Comparison of ENCODE assay signal across 17 cellular contexts in the genomic region with DNA sequence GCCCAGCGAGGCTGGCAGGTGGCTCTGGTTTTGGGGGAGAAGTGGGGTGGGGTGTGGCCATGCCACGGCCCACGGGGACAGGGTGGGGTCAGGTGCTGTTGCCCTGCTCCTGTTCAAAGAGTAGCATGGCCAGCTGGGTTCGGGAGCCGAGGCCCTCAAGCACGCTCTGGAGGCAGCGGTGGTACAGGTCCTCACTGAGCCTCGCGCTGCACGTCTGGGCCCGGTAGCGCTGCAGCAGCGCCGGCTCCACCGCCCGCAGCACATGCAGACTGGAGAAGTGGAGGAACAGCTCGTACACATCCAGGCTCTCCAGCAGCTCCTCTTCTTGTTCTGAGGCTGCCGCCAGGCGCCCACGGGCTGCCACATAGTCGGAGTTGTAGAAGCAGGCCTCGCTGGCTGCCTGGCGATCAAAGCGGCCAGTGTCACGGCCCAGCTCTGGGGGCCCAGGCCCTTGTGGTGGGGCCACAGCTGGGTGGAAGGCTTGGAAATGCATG. TPM values are rescaled to one million over a fixed set of nuclear protein-coding genes. Genes with fewer than 3 reads are reported as not detected.
DNase-seq lines count a peak whose midpoint lies in the region; ATAC-seq, FAIRE-seq and TF ChIP-seq lines count a peak whose summit lies in the region.
"Had no signal": no experiment of that assay in that cellular context is flagged by ENCODE, and none has a peak within 500 bp of the region (broad histone marks: within the 10 kb centered on the region; RNA-seq: fewer than 3 reads in every experiment).

No MANE protein-coding gene starts in this region.

- H3K4me3 ChIP-seq in NT2/D1 (ENCODE audit: insufficient read length, low read depth): no peak overlapping the region
- no peak overlapping the region for H3K4me3 ChIP-seq in K562
- H3K4me3 ChIP-seq in neuronal stem cell (ENCODE audit: low read length in 2 of 2): no peak overlapping the region
- H3K4me3 ChIP-seq: GM23338 had no signal

- no peak for TF ChIP-seq EP300 in K562 (IDR thresholded peaks at IDR 0.05; ENCODE audit: low read length)

- peaks cover 18% of the 10 kb centered on the region; the same call in 1 of the 2 replicates for H4K20me1 ChIP-seq in K562 (replicated peaks; ENCODE audit: control insufficient read depth, insufficient read depth, low read length)

- TF ChIP-seq RAD21 in K562 (CRISPR knock-in tag; conservative IDR thresholded peaks at IDR 0.05 in 1 of 2, IDR thresholded peaks at IDR 0.05 in 1 of 2): no peak

- CTCF ChIA-PET in K562 (lab: Yijun Ruan, JAX; ENCODE audit: low intra/inter-chr PET ratio): no interaction called here

- H3K9me1 ChIP-seq in K562 (ENCODE audit: control insufficient read depth, insufficient read depth, low read length): no peaks in the 10 kb centered on the region

- peaks cover 2% of the 10 kb centered on the region for H3K79me1 ChIP-seq in neuronal stem cell (ENCODE audit: low read depth, low read length)

- in situ Hi-C loops in K562 (cut with MboI): no loop called here

- 96% methylated on average over 9 of the region's 25 CpGs for WGBS in K562 (ENCODE audit: insufficient coverage, low coverage, missing lambda C conversion rate)
- WGBS in neuronal stem cell (ENCODE audit: extremely low coverage in 2 of 2, insufficient read length in 2 of 2, insufficient replicate concordance in 1 of 2), 2 donors: no CpG with 5 or more reads among the region's 25 CpGs

- H3K4me1 ChIP-seq in NT2/D1 (ENCODE audit: insufficient read depth, insufficient read length) (peaks cover 36% of the 10 kb centered on the region), K562 (replicated peaks in 1 of 2; ENCODE audit: control insufficient read depth in 2 of 2, insufficient read depth in 2 of 2, low read length in 2 of 2) (peaks cover 0 to 69% of the 10 kb centered on the region in 2 experiments; a peak in 3 of 5 replicates), neuronal stem cell (ENCODE audit: control insufficient read depth in 2 of 2, insufficient read depth in 1 of 2, low read depth in 1 of 2, low read length in 2 of 2) (peaks cover 19 to 25% of the 10 kb centered on the region in 2 donors)

- intact Hi-C loops in K562 (cut with micrococcal nuclease): no loop called here

- no TSS peak for BruUV-seq in K562 (replicated peaks; lab: Mats Ljungman, UMichigan)

- TF ChIP-seq CTCF in K562 (IDR thresholded peaks at IDR 0.05 in 2 of 3, conservative IDR thresholded peaks at IDR 0.05 in 1 of 3; ENCODE audit: insufficient read depth in 2 of 3, low read depth in 1 of 3, low read length in 3 of 3): no peak

- H3K4ac ChIP-seq in neuronal stem cell (ENCODE audit: low read length): no peak overlapping the region

- FAIRE-seq in K562 (lab: Jason Lieb, UNC): no peak
- FAIRE-seq: GM12891 had no signal

- H3K14ac ChIP-seq in neuronal stem cell (ENCODE audit: low read length): peak overlapping the region; percentile 6

- no peak overlapping the region for H3K23ac ChIP-seq in neuronal stem cell (ENCODE audit: low read depth, low read length, poor library complexity)

- H3K4me2 ChIP-seq in K562 (ENCODE audit: insufficient read depth, low read length): no peak overlapping the region
- H3K4me2 ChIP-seq in neuronal stem cell (ENCODE audit: insufficient read depth, low read length, poor library complexity, severe bottlenecking): no peak overlapping the region

- peak overlapping the region; percentile 52 for H3K9ac ChIP-seq in NT2/D1 (ENCODE audit: insufficient read length, low read depth)
- H3K9ac ChIP-seq in K562 (ENCODE audit: insufficient read depth in 1 of 2, low read depth in 2 of 2, low read length in 2 of 2): no peak overlapping the region; a peak in 1 of 4 replicates
- no peak overlapping the region for H3K9ac ChIP-seq in neuronal stem cell (ENCODE audit: low read depth, low read length, poor library complexity)

- H2BK5ac ChIP-seq in neuronal stem cell (ENCODE audit: low read length): no peak overlapping the region

- peak overlapping the region; percentile 4 for H2BK15ac ChIP-seq in neuronal stem cell (ENCODE audit: low read length)

- POLR2A ChIA-PET in K562 (lab: Yijun Ruan, JAX): interaction anchor here (0.6 to 0.8 kb wide), 3 partner anchors 13 to 122 kb away, joined by 3 to 4 read pairs (median 3); no protein-coding TSS in a partner anchor

- H3K36me3 ChIP-seq in NT2/D1 (ENCODE audit: insufficient read depth, insufficient read length, low read length): peaks cover 29% of the 10 kb centered on the region
- H3K36me3 ChIP-seq in K562 (ENCODE audit: control insufficient read depth, insufficient read depth, low read length): peaks cover 39% of the 10 kb centered on the region; the same call in 2 of the 3 replicates
- H3K36me3 ChIP-seq in neuronal stem cell (replicated peaks in 1 of 2; ENCODE audit: control insufficient read depth in 2 of 2, insufficient read depth in 2 of 2, low read length in 2 of 2): peaks cover 13 to 32% of the 10 kb centered on the region in 2 donors

- H3K9me3 ChIP-seq in NT2/D1 (ENCODE audit: insufficient read depth, low read length): no peaks in the 10 kb centered on the region
- no peaks in the 10 kb centered on the region for H3K9me3 ChIP-seq in K562 (replicated peaks; ENCODE audit: control insufficient read depth, insufficient read depth, low read depth, low read length)
- H3K9me3 ChIP-seq in neuronal stem cell (replicated peaks in 1 of 2; ENCODE audit: control insufficient read depth in 2 of 2, insufficient read depth in 1 of 2, low read depth in 1 of 2, low read length in 2 of 2): no peaks in the 10 kb centered on the region

- H4K8ac ChIP-seq in neuronal stem cell (ENCODE audit: low read depth, low read length): no peak overlapping the region

- H3K27me3 ChIP-seq in NT2/D1 (ENCODE audit: insufficient read depth, insufficient read length): peaks cover 8% of the 10 kb centered on the region
- H3K27me3 ChIP-seq in K562 (ENCODE audit: control insufficient read depth in 2 of 2, insufficient read depth in 2 of 2, low read length in 2 of 2): no peaks in the 10 kb centered on the region
- H3K27me3 ChIP-seq in neuronal stem cell (ENCODE audit: control insufficient read depth in 3 of 3, insufficient read depth in 3 of 3, low read depth in 1 of 3, low read length in 3 of 3): peaks cover 0 to 11% (median 6%) of the 10 kb centered on the region in 3 experiments

- peak overlapping the region; percentile 41 for H3K18ac ChIP-seq in neuronal stem cell (ENCODE audit: low read length)

- no peak overlapping the region for H2AFZ ChIP-seq in K562 (ENCODE audit: low read depth, low read length)
- H2AFZ ChIP-seq in neuronal stem cell (ENCODE audit: low read length): no peak overlapping the region
- H2AFZ ChIP-seq: GM23338 had no signal

- no peak for DNase-seq in NT2/D1 (ENCODE audit: low read depth, low spot score)
- DNase-seq in K562 (ENCODE audit: extremely low read depth in 1 of 4, low spot score in 3 of 4): no peak
- DNase-seq in neuronal stem cell (ENCODE audit: low spot score): no peak
- no peak for DNase-seq in NCI-H446 treated with DMSO at 0.1 percent for 48 hours (lab: John Stamatoyannopoulos, UW)
- no peak for DNase-seq in HuH-7 (ENCODE audit: low spot score)
- no peak for DNase-seq in SIG-M5 (lab: John Stamatoyannopoulos, UW)
- DNase-seq: CD8-positive, alpha-beta memory T cell; DMS53; HCEC 1CT; NCI-H1417; NCI-H187; NCI-H2107; NCI-H510A treated with DMSO at 0.1 percent for 48 hours; NCI-H774 had no signal

- H4K91ac ChIP-seq in neuronal stem cell (ENCODE audit: low read depth, low read length, poor library complexity): no peak overlapping the region

- no peak for ATAC-seq in K562
- ATAC-seq: GM23338 had no signal

- H3K79me2 ChIP-seq in K562 (ENCODE audit: control insufficient read depth, insufficient read depth, low read length): peaks cover 17% of the 10 kb centered on the region

- H3K27ac ChIP-seq in K562 (ENCODE audit: extremely low read depth, low read depth, low read length): no peak overlapping the region
- H3K27ac ChIP-seq in neuronal stem cell (replicated peaks; ENCODE audit: low read length): no peak overlapping the region

- no peak for TF ChIP-seq POLR2A in K562 (conservative IDR thresholded peaks at IDR 0.05)

- no peak overlapping the region for H2AK5ac ChIP-seq in neuronal stem cell (ENCODE audit: low read depth, low read length)

- no peak overlapping the region for H2BK120ac ChIP-seq in neuronal stem cell (ENCODE audit: low read depth, low read length)

- peak overlapping the region; percentile 89 for H2BK12ac ChIP-seq in neuronal stem cell (ENCODE audit: low read length)

RNA-seq across cellular contexts. Expression of a gene that starts 4.3 kb away (rescaled TPM):
- 9.1 and 46.2 TPM in 2 replicates for total RNA-seq in K562 (2011; cell fraction: chromatin; rRNA removed; ENCODE audit: low replicate concordance)
- total RNA-seq in K562 (2011; cell fraction: nucleolus; rRNA removed): 74.1 and 96.4 TPM in 2 replicates
- total RNA-seq in K562 (2011; cell fraction: nucleoplasm; rRNA removed): 36.0 and 36.5 TPM in 2 replicates
- 57.2 and 67.6 TPM in 2 replicates for total RNA-seq in K562 (2014; rRNA removed)
- total RNA-seq in K562 (2014; rRNA removed; fragmentation: Illumina TruSeq; extraction: Trizol): 1.5 and 2.0 TPM in 2 replicates
- total RNA-seq in K562 (2015; rRNA removed; fragmentation: Illumina TruSeq; extraction: Trizol): 7.9 and 9.0 TPM in 2 replicates
- 40.1 and 41.1 TPM in 2 replicates for total RNA-seq in K562 (2021)
- polyA plus RNA-seq in K562 (2011; rRNA removed): 9.9 and 14.8 TPM in 2 replicates
- 22.8 and 80.8 TPM in 2 replicates for polyA plus RNA-seq in K562 (2011; cell fraction: cytosol; rRNA removed)
- polyA plus RNA-seq in K562 (2011; cell fraction: nucleus; rRNA removed): 25.6 and 44.2 TPM in 2 replicates
- polyA plus RNA-seq in K562 (2012): 22.4 and 47.7 TPM in 2 replicates
- 2.6 and 11.5 TPM in 2 replicates for polyA plus RNA-seq in K562 (2014; fragmentation: Illumina TruSeq; extraction: Trizol)
- under 1 TPM; 0.15 to 0.35 TPM for polyA plus RNA-seq in K562 (2014; fragmentation: Nextera tagmentation; extraction: Ambion mirVana)
- polyA plus RNA-seq in K562 (2014; rRNA removed): 31.8 and 32.1 TPM in 2 replicates
- 3.4 and 5.3 TPM in 2 replicates for polyA minus RNA-seq in K562 (2011; rRNA and poly(A)+ RNA removed)
- 25.0 and 30.2 TPM in 2 replicates for polyA minus RNA-seq in K562 (2011; cell fraction: cytosol; rRNA and poly(A)+ RNA removed)
- polyA minus RNA-seq in K562 (2011; cell fraction: nucleus; rRNA and poly(A)+ RNA removed): 24.2 and 27.0 TPM in 2 replicates
- polyA plus RNA-seq in neuronal stem cell (2013, experiment 1 of 2): 12.6 TPM
- polyA plus RNA-seq in neuronal stem cell (2013, experiment 2 of 2): 12.8 TPM

RNA-seq across cellular contexts. Expression of a gene that starts 4.5 kb away (rescaled TPM):
- 1.3 and 5.0 TPM in 2 replicates for total RNA-seq in K562 (2011; cell fraction: chromatin; rRNA removed; ENCODE audit: low replicate concordance)
- total RNA-seq in K562 (2011; cell fraction: nucleolus; rRNA removed): 4.3 and 6.5 TPM in 2 replicates
- 3.1 and 3.4 TPM in 2 replicates for total RNA-seq in K562 (2011; cell fraction: nucleoplasm; rRNA removed)
- total RNA-seq in K562 (2014; rRNA removed) (1.1 and 2.5 TPM in 2 replicates), K562 (2014; rRNA removed; fragmentation: Illumina TruSeq; extraction: Trizol) (0.38 and 0.47 TPM in 2 replicates), K562 (2015; rRNA removed; fragmentation: Illumina TruSeq; extraction: Trizol) (0.98 and 1.1 TPM in 2 replicates), K562 (2021) (2.4 and 3.8 TPM in 2 replicates)
- polyA plus RNA-seq in K562 (2011; rRNA removed) (1.1 and 2.2 TPM in 2 replicates), K562 (2014; fragmentation: Illumina TruSeq; extraction: Trizol) (1.0 and 1.3 TPM in 2 replicates), K562 (2014; fragmentation: Nextera tagmentation; extraction: Ambion mirVana) (under 1 TPM; 0.03 TPM), K562 (2014; rRNA removed) (2.5 and 2.7 TPM in 2 replicates)
- polyA plus RNA-seq in K562 (2011; cell fraction: cytosol; rRNA removed): 2.6 and 3.9 TPM in 2 replicates
- 19.4 and 26.1 TPM in 2 replicates for polyA plus RNA-seq in K562 (2011; cell fraction: nucleus; rRNA removed)
- polyA plus RNA-seq in K562 (2012): 2.1 and 3.5 TPM in 2 replicates
- 0.36 and 0.81 TPM in 2 replicates for polyA minus RNA-seq in K562 (2011; rRNA and poly(A)+ RNA removed)
- polyA minus RNA-seq in K562 (2011; cell fraction: cytosol; rRNA and poly(A)+ RNA removed): 0.95 and 1.0 TPM in 2 replicates
- polyA minus RNA-seq in K562 (2011; cell fraction: nucleus; rRNA and poly(A)+ RNA removed): 1.5 and 1.7 TPM in 2 replicates
- 2.7 TPM for polyA plus RNA-seq in neuronal stem cell (2013, experiment 1 of 2)
- polyA plus RNA-seq in neuronal stem cell (2013, experiment 2 of 2): 1.8 TPM
- polyA plus RNA-seq: CD8-positive, alpha-beta memory T cell had no signal

RNA-seq across cellular contexts. Expression of a gene that starts 25.1 kb away (rescaled TPM):
- 14.4 and 30.7 TPM in 2 replicates for total RNA-seq in K562 (2011; cell fraction: chromatin; rRNA removed; ENCODE audit: low replicate concordance)
- total RNA-seq in K562 (2011; cell fraction: nucleolus; rRNA removed): 21.7 and 26.1 TPM in 2 replicates
- total RNA-seq in K562 (2011; cell fraction: nucleoplasm; rRNA removed): 15.1 and 18.3 TPM in 2 replicates
- total RNA-seq in K562 (2014; rRNA removed) (17.7 and 24.8 TPM in 2 replicates), K562 (2014; rRNA removed; fragmentation: Illumina TruSeq; extraction: Trizol) (2.3 and 3.8 TPM in 2 replicates), K562 (2015; rRNA removed; fragmentation: Illumina TruSeq; extraction: Trizol) (9.6 and 9.8 TPM in 2 replicates), K562 (2021) (13.5 and 14.7 TPM in 2 replicates)
- polyA plus RNA-seq in K562 (2011; rRNA removed) (2.5 and 8.6 TPM in 2 replicates), K562 (2014; fragmentation: Illumina TruSeq; extraction: Trizol) (4.8 and 5.0 TPM in 2 replicates), K562 (2014; fragmentation: Nextera tagmentation; extraction: Ambion mirVana) (under 1 TPM; 0.07 to 0.08 TPM), K562 (2014; rRNA removed) (19.0 and 19.2 TPM in 2 replicates)
- polyA plus RNA-seq in K562 (2011; cell fraction: cytosol; rRNA removed): 4.7 and 5.7 TPM in 2 replicates
- 48.9 and 62.7 TPM in 2 replicates for polyA plus RNA-seq in K562 (2011; cell fraction: nucleus; rRNA removed)
- 15.2 and 19.8 TPM in 2 replicates for polyA plus RNA-seq in K562 (2012)
- 2.5 and 4.5 TPM in 2 replicates for polyA minus RNA-seq in K562 (2011; rRNA and poly(A)+ RNA removed)
- 2.6 and 8.5 TPM in 2 replicates for polyA minus RNA-seq in K562 (2011; cell fraction: cytosol; rRNA and poly(A)+ RNA removed)
- 13.9 and 26.5 TPM in 2 replicates for polyA minus RNA-seq in K562 (2011; cell fraction: nucleus; rRNA and poly(A)+ RNA removed)
- 0.14 TPM for polyA plus RNA-seq in neuronal stem cell (2013, experiment 1 of 2)
- polyA plus RNA-seq in neuronal stem cell (2013, experiment 2 of 2): 0.15 TPM
- total RNA-seq: CD8-positive, alpha-beta memory T cell; RPMI7951 had no signal
- polyA plus RNA-seq: CD8-positive, alpha-beta memory T cell had no signal

RNA-seq across cellular contexts. Expression of a gene that starts 32.0 kb away (rescaled TPM):
- total RNA-seq in K562 (2011; cell fraction: chromatin; rRNA removed; ENCODE audit: low replicate concordance): 21.4 and 68.9 TPM in 2 replicates
- 49.9 and 55.4 TPM in 2 replicates for total RNA-seq in K562 (2011; cell fraction: nucleolus; rRNA removed)
- 22.7 and 27.9 TPM in 2 replicates for total RNA-seq in K562 (2011; cell fraction: nucleoplasm; rRNA removed)
- 14.9 and 19.2 TPM in 2 replicates for total RNA-seq in K562 (2014; rRNA removed)
- 2.5 and 3.0 TPM in 2 replicates for total RNA-seq in K562 (2014; rRNA removed; fragmentation: Illumina TruSeq; extraction: Trizol)
- total RNA-seq in K562 (2015; rRNA removed; fragmentation: Illumina TruSeq; extraction: Trizol): 8.6 and 9.6 TPM in 2 replicates
- total RNA-seq in K562 (2021): 24.5 and 26.6 TPM in 2 replicates
- 10.2 and 14.7 TPM in 2 replicates for polyA plus RNA-seq in K562 (2011; rRNA removed)
- 9.2 and 21.4 TPM in 2 replicates for polyA plus RNA-seq in K562 (2011; cell fraction: cytosol; rRNA removed)
- 91.1 and 133 TPM in 2 replicates for polyA plus RNA-seq in K562 (2011; cell fraction: nucleus; rRNA removed)
- polyA plus RNA-seq in K562 (2012): 27.0 and 40.4 TPM in 2 replicates
- 6.8 and 12.6 TPM in 2 replicates for polyA plus RNA-seq in K562 (2014; fragmentation: Illumina TruSeq; extraction: Trizol)
- polyA plus RNA-seq in K562 (2014; fragmentation: Nextera tagmentation; extraction: Ambion mirVana): 1 to 10 TPM; 1.2 to 1.9 TPM
- polyA plus RNA-seq in K562 (2014; rRNA removed): 19.3 and 19.8 TPM in 2 replicates
- polyA minus RNA-seq in K562 (2011; rRNA and poly(A)+ RNA removed): 6.2 and 8.2 TPM in 2 replicates
- 14.2 and 18.7 TPM in 2 replicates for polyA minus RNA-seq in K562 (2011; cell fraction: cytosol; rRNA and poly(A)+ RNA removed)
- 17.0 and 18.6 TPM in 2 replicates for polyA minus RNA-seq in K562 (2011; cell fraction: nucleus; rRNA and poly(A)+ RNA removed)
- polyA plus RNA-seq in neuronal stem cell (2013, experiment 1 of 2): 40.6 TPM
- 41.4 TPM for polyA plus RNA-seq in neuronal stem cell (2013, experiment 2 of 2)
- polyA plus RNA-seq: CD8-positive, alpha-beta memory T cell had no signal

RNA-seq across cellular contexts. Expression of a gene that starts 32.8 kb away (rescaled TPM):
- total RNA-seq in K562 (2011; cell fraction: chromatin; rRNA removed; ENCODE audit: low replicate concordance): 0.56 and 0.93 TPM in 2 replicates
- 0.79 and 1.0 TPM in 2 replicates for total RNA-seq in K562 (2011; cell fraction: nucleolus; rRNA removed)
- 0.84 and 1.1 TPM in 2 replicates for total RNA-seq in K562 (2011; cell fraction: nucleoplasm; rRNA removed)
- total RNA-seq in K562 (2014; rRNA removed) (1.1 and 1.3 TPM in 2 replicates), K562 (2014; rRNA removed; fragmentation: Illumina TruSeq; extraction: Trizol) (0.11 and 0.13 TPM in 2 replicates), K562 (2015; rRNA removed; fragmentation: Illumina TruSeq; extraction: Trizol) (0.40 and 0.41 TPM in 2 replicates), K562 (2021) (0.51 and 0.71 TPM in 2 replicates)
- polyA plus RNA-seq in K562 (2011; rRNA removed) (0.61 and 0.72 TPM in 2 replicates), K562 (2014; fragmentation: Illumina TruSeq; extraction: Trizol) (0.36 and 0.61 TPM in 2 replicates), K562 (2014; fragmentation: Nextera tagmentation; extraction: Ambion mirVana) (under 1 TPM; 0.07 TPM), K562 (2014; rRNA removed) (0.90 and 1.9 TPM in 2 replicates)
- polyA plus RNA-seq in K562 (2011; cell fraction: cytosol; rRNA removed): 1.0 and 3.8 TPM in 2 replicates
- polyA plus RNA-seq in K562 (2011; cell fraction: nucleus; rRNA removed): 3.8 and 4.3 TPM in 2 replicates
- 0.68 and 1.8 TPM in 2 replicates for polyA plus RNA-seq in K562 (2012)
- polyA minus RNA-seq in K562 (2011; rRNA and poly(A)+ RNA removed): 0.14 and 0.15 TPM in 2 replicates
- polyA minus RNA-seq in K562 (2011; cell fraction: cytosol; rRNA and poly(A)+ RNA removed): not detected in 2 replicates
- polyA minus RNA-seq in K562 (2011; cell fraction: nucleus; rRNA and poly(A)+ RNA removed): 0.33 and 0.40 TPM in 2 replicates
- polyA plus RNA-seq in neuronal stem cell (2013, experiment 1 of 2): 0.50 TPM
- polyA plus RNA-seq in neuronal stem cell (2013, experiment 2 of 2): 0.35 TPM
- total RNA-seq: CD8-positive, alpha-beta memory T cell had no signal
- polyA plus RNA-seq: CD8-positive, alpha-beta memory T cell had no signal
